In the genomic region with DNA sequence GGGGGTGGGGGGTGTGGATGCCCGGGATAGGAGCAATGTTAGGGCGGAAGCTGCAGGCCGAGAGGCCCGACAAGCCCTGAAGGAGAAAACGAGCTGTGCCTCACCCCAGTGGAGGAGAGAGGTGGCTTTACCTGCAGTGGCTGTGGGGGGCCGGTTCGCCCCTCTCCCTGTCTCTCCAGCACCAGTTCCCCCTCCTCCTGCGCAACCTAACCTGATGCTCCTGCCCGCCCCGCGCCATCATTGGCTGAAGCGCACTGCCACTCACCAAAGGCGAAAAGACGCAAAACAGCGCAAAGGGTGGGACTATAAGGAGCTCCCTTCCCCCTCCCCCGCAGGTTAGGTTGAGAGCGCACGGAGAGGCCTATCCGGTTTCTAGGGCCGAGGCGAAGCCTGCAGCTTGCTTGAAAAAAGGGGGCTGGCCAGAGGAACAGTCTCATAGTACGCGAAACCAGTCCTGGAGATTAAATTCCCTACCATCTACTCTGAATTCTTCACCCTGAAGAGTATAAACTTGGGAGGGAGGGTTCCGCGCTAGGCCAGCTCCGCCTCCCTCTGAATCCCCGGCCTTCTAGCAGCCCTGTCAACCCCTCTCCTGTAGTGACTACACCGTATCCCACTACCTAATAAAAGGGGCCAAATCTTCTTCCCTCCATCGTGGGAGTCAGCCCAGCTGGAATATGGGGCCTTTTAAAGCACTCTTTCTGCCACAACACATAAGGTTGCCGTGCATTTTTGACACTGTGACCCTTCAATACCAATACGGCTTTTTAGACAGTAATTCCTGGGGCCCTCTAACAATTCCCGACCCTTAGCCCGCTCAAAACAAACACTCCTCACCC, we compare ENCODE assay signal across 8 cellular contexts. TPM values are rescaled to one million over a fixed set of nuclear protein-coding genes. Genes with fewer than 3 reads are reported as not detected.
DNase-seq lines count a peak whose midpoint lies in the region; ATAC-seq and TF ChIP-seq lines count a peak whose summit lies in the region.

No MANE protein-coding gene starts in this region.

- H3K4me2 ChIP-seq in smooth muscle cell: peak overlapping the region; percentile 87

- 10% methylated on average over 29 of the region's 33 CpGs for WGBS in smooth muscle cell (ENCODE audit: low lambda C conversion rate)

- H3K4me1 Mint-ChIP-seq in WTC11: peaks cover 26% of the 10 kb centered on the region

- H3K27ac ChIP-seq in smooth muscle cell (ENCODE audit: low read depth): peak overlapping the region; percentile 82

- DNase-seq in AG08396 (ENCODE audit: low spot score) (peak; percentile 95), NCI-H2227 treated with DMSO at 0.1 percent for 48 hours (lab: John Stamatoyannopoulos, UW) (peak; percentile 94), WTC11 (ENCODE audit: low spot score) (peak; percentile 100), cardiac fibroblast (ENCODE audit: low read depth in 2 of 2) (peak; percentile 99 to 100), iPS-NIHi7 (ENCODE audit: extremely low spot score) (peak; percentile 98), smooth muscle cell (lab: John Stamatoyannopoulos, UW; ENCODE audit: unreplicated experiment) (peak; percentile 90)

- H3F3A ChIP-seq in smooth muscle cell (ENCODE audit: low read depth): no peaks in the 10 kb centered on the region

- POLR2A ChIA-PET in WTC11 (lab: Charles Lee): interaction anchor here (0.6 to 1.6 kb wide), 9 partner anchors 8 to 91 kb away, joined by 3 to 41 read pairs (median 6); partner anchors contain the start of genes CHD8, SALL2 and SUPT16H

- TF ChIP-seq CTCF in WTC11 (IDR thresholded peaks at IDR 0.05) (no peak), cardiac fibroblast (IDR thresholded peaks at IDR 0.05; ENCODE audit: low read depth, low read length) (no peak), smooth muscle cell (IDR thresholded peaks at IDR 0.05; ENCODE audit: borderline replicate concordance, insufficient read depth, poor library complexity, severe bottlenecking) (no peak)

- H3K79me2 ChIP-seq in smooth muscle cell (ENCODE audit: low read depth): peaks cover 87% of the 10 kb centered on the region

- in situ Hi-C loops in GM18951 (cut with MboI; ENCODE audit: low sequenced_read_pairs, unreplicated experiment): no loop called here

- CTCF ChIA-PET in WTC11 (lab: Charles Lee): interaction anchor here (0.5 to 1.9 kb wide), 17 partner anchors 13 to 415 kb away, joined by 3 to 37 read pairs (median 4); partner anchors contain the start of genes CHD8, METTL3, RAB2B and SALL2

- H3K4me1 ChIP-seq in smooth muscle cell (ENCODE audit: low read depth): peaks cover 18% of the 10 kb centered on the region

- H3K27me3 ChIP-seq in smooth muscle cell (ENCODE audit: low read depth): no peaks in the 10 kb centered on the region

- no peaks in the 10 kb centered on the region for H3K27me3 Mint-ChIP-seq in WTC11 (ENCODE audit: low read depth)

- peak overlapping the region; percentile 97 for H3K4me3 Mint-ChIP-seq in WTC11

- H3K36me3 ChIP-seq in smooth muscle cell (ENCODE audit: low read depth): no peaks in the 10 kb centered on the region

- H3K4me3 ChIP-seq in cardiac fibroblast (replicated peaks in 1 of 2; ENCODE audit: low read depth in 2 of 2, low read length in 2 of 2) (peak overlapping the region; percentile 77 to 88), smooth muscle cell (peak overlapping the region; percentile 74)

- peaks cover 4% of the 10 kb centered on the region for H3K36me3 Mint-ChIP-seq in WTC11

- peak; percentile 69 for TF ChIP-seq POLR2A in GM18951 (IDR thresholded peaks at IDR 0.05; ENCODE audit: extremely low read depth, insufficient read depth, insufficient read length)

- peaks cover 37% of the 10 kb centered on the region for H4K20me1 ChIP-seq in smooth muscle cell (ENCODE audit: low read depth)

- peak overlapping the region; percentile 74 for H2AFZ ChIP-seq in smooth muscle cell (ENCODE audit: low read depth)

- H3K9me3 ChIP-seq in smooth muscle cell (replicated peaks; ENCODE audit: low read depth): no peaks in the 10 kb centered on the region

- H3K9me3 Mint-ChIP-seq in WTC11: no peaks in the 10 kb centered on the region

- ATAC-seq in HG03175 (IDR thresholded peaks at IDR 0.05; ENCODE audit: unreplicated experiment) (peak; percentile 99), WTC11 (peak; percentile 99)

- peak overlapping the region; percentile 76 for H3K9ac ChIP-seq in smooth muscle cell (ENCODE audit: low read depth)

- H3K27ac Mint-ChIP-seq in WTC11: peak overlapping the region; percentile 96

TF ChIP-seq in WTC11, 78 proteins besides CTCF, POLR2A, EP300 and RAD21 (continues in another document):
- TF ChIP-seq MAX (CRISPR knock-in tag; IDR thresholded peaks at IDR 0.05): peak; percentile 64; the same call in 1 of the 2 replicates
- peak; percentile 66 for TF ChIP-seq TEAD1 (CRISPR knock-in tag; IDR thresholded peaks at IDR 0.05)
- TF ChIP-seq, protein P1, sequence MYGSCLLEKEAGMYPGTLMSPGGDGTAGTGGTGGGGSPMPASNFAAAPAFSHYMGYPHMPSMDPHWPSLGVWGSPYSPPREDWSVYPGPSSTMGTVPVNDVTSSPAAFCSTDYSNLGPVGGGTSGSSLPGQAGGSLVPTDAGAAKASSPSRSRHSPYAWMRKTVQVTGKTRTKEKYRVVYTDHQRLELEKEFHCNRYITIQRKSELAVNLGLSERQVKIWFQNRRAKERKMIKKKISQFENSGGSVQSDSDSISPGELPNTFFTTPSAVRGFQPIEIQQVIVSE (CRISPR knock-in tag; IDR thresholded peaks at IDR 0.05; ENCODE audit: borderline replicate concordance): no peak
- TF ChIP-seq, protein P2, sequence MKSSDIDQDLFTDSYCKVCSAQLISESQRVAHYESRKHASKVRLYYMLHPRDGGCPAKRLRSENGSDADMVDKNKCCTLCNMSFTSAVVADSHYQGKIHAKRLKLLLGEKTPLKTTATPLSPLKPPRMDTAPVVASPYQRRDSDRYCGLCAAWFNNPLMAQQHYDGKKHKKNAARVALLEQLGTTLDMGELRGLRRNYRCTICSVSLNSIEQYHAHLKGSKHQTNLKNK (CRISPR knock-in tag; IDR thresholded peaks at IDR 0.05): 0 out of 2 replicates have a peak, but pooled peaks have one; percentile 74
- TF ChIP-seq ZNF416 (CRISPR knock-in tag; IDR thresholded peaks at IDR 0.05): peak; percentile 67; the same call in 1 of the 2 replicates
- TF ChIP-seq PRRX2 (CRISPR knock-in tag; IDR thresholded peaks at IDR 0.05): peak; percentile 82; the same call in 1 of the 2 replicates
- no peak for TF ChIP-seq ATF2 (CRISPR knock-in tag; IDR thresholded peaks at IDR 0.05; ENCODE audit: borderline replicate concordance, low read depth)
- peak; percentile 89 for TF ChIP-seq ETV6 (CRISPR knock-in tag; IDR thresholded peaks at IDR 0.05)
- TF ChIP-seq NFE2L1 (CRISPR knock-in tag; IDR thresholded peaks at IDR 0.05): 0 out of 2 replicates have a peak, but pooled peaks have one; percentile 31
- peak; percentile 87 for TF ChIP-seq FOXK1 (CRISPR knock-in tag; IDR thresholded peaks at IDR 0.05)
- TF ChIP-seq NFATC4 (CRISPR knock-in tag; IDR thresholded peaks at IDR 0.05): 0 out of 2 replicates have a peak, but pooled peaks have one; percentile 43
- TF ChIP-seq SP1 (CRISPR knock-in tag; conservative IDR thresholded peaks at IDR 0.05): peak; percentile 95
- TF ChIP-seq, protein P3, sequence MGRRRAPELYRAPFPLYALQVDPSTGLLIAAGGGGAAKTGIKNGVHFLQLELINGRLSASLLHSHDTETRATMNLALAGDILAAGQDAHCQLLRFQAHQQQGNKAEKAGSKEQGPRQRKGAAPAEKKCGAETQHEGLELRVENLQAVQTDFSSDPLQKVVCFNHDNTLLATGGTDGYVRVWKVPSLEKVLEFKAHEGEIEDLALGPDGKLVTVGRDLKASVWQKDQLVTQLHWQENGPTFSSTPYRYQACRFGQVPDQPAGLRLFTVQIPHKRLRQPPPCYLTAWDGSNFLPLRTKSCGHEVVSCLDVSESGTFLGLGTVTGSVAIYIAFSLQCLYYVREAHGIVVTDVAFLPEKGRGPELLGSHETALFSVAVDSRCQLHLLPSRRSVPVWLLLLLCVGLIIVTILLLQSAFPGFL (CRISPR knock-in tag; IDR thresholded peaks at IDR 0.05; ENCODE audit: borderline replicate concordance): 0 out of 2 replicates have a peak, but pooled peaks have one; percentile 53
- no peak for TF ChIP-seq ZNF263 (CRISPR knock-in tag; IDR thresholded peaks at IDR 0.05; ENCODE audit: low read depth)
- TF ChIP-seq ZNF219 (CRISPR knock-in tag; IDR thresholded peaks at IDR 0.05; ENCODE audit: borderline replicate concordance): no peak
- peak; percentile 99 for TF ChIP-seq NFYB (CRISPR knock-in tag; conservative IDR thresholded peaks at IDR 0.05; ENCODE audit: low read depth)

RNA-seq across cellular contexts. Expression of gene CHD8, which starts 18.6 kb away (rescaled TPM):
- total RNA-seq in WTC11 (2021) (119 to 133 TPM (median 119 TPM) in 3 replicates), smooth muscle cell (52.9 and 57.1 TPM in 2 replicates)
- 25.0 and 36.3 TPM in 2 replicates for polyA plus RNA-seq in smooth muscle cell

RNA-seq across cellular contexts. Expression of gene RAB2B, which starts 39.5 kb away (rescaled TPM):
- 29.6 to 33.3 TPM (median 31.7 TPM) in 3 replicates for total RNA-seq in WTC11 (2021)
- total RNA-seq in smooth muscle cell: 30.4 and 36.0 TPM in 2 replicates
- polyA plus RNA-seq in smooth muscle cell: 15.3 and 15.4 TPM in 2 replicates

RNA-seq across cellular contexts. Expression of gene TOX4, which starts 39.7 kb away (rescaled TPM):
- 49.1 to 53.0 TPM (median 52.4 TPM) in 3 replicates for total RNA-seq in WTC11 (2021)
- 31.9 and 33.9 TPM in 2 replicates for total RNA-seq in smooth muscle cell
- polyA plus RNA-seq in smooth muscle cell: 54.5 and 58.4 TPM in 2 replicates

RNA-seq across cellular contexts. Expression of gene SUPT16H, which starts 53.5 kb away (rescaled TPM):
- total RNA-seq in WTC11 (2021) (153 to 178 TPM (median 157 TPM) in 3 replicates), smooth muscle cell (62.9 and 68.0 TPM in 2 replicates)
- 52.3 and 55.1 TPM in 2 replicates for polyA plus RNA-seq in smooth muscle cell

Comparison
In these comparisons a context has a peak if more than half of its experiments do, and no peak if none do; other contexts are left out.
1. Peak in every context shown above with its lines: DNase-seq, ATAC-seq, H3K4me3 ChIP-seq and H3K27ac ChIP-seq.